ENCODE assay signal across 10 cellular contexts in genomic region chr1:202214089-202214843, GRCh38. TPM values are rescaled to one million over a fixed set of nuclear protein-coding genes. Genes with fewer than 3 reads are reported as not detected.
DNase-seq lines count a peak whose midpoint lies in the region; ATAC-seq lines count a peak whose summit lies in the region.
"Had no signal": no experiment of that assay in that cellular context is flagged by ENCODE, and none has a peak within 500 bp of the region (broad histone marks: within the 10 kb centered on the region; RNA-seq: fewer than 3 reads in every experiment).

No MANE protein-coding gene starts in this region.

- H3K9me3 Mint-ChIP-seq in activated naive CD8-positive, alpha-beta T cell treated with anti-CD3 and anti-CD28 coated beads for 36 hours, result no peaks in the 10 kb centered on the region

- H3K9ac ChIP-seq in iPS-18a (ENCODE audit: low read length), result peak overlapping the region; percentile 11

- H3K27ac Mint-ChIP-seq in activated naive CD8-positive, alpha-beta T cell treated with anti-CD3 and anti-CD28 coated beads for 36 hours, result no peak overlapping the region

- H3K9me3 ChIP-seq in iPS-18a (ENCODE audit: control insufficient read depth, low read depth, low read length), result no peaks in the 10 kb centered on the region

- peaks cover 5% of the 10 kb centered on the region for H3K4me1 Mint-ChIP-seq in activated naive CD8-positive, alpha-beta T cell treated with anti-CD3 and anti-CD28 coated beads for 36 hours

- peaks cover 49% of the 10 kb centered on the region for H3K27me3 Mint-ChIP-seq in activated naive CD8-positive, alpha-beta T cell treated with anti-CD3 and anti-CD28 coated beads for 36 hours

- ATAC-seq in HG02852 (IDR thresholded peaks at IDR 0.05; ENCODE audit: unreplicated experiment), result no peak

- no peaks in the 10 kb centered on the region for H3K4me1 ChIP-seq in iPS-18a (ENCODE audit: control insufficient read depth, low read depth, low read length)

- DNase-seq in DMS53 (lab: John Stamatoyannopoulos, UW) (peak; percentile 75), DMS53 treated with DMSO at 0.1 percent for 48 hours (lab: John Stamatoyannopoulos, UW; ENCODE audit: unreplicated experiment) (no peak), NCI-H2029 treated with DMSO at 0.1 percent for 48 hours (lab: John Stamatoyannopoulos, UW) (no peak)
- no peak for DNase-seq in activated naive CD8-positive, alpha-beta T cell treated with anti-CD3 and anti-CD28 coated beads for 36 hours
- no peak for DNase-seq in stimulated activated CD4-positive, alpha-beta T cell treated with anti-CD3 and anti-CD28 coated beads, Interleukin-12 subunit alpha, Interleukin-12 subunit beta, amount 100 ng/mL, for 4 hours
- DNase-seq: stimulated activated CD4-positive, alpha-beta T cell treated with anti-CD3 and anti-CD28 coated beads, Interleukin-4, amount 100 ng/mL, for 1 hour had no signal

- H3K4me3 ChIP-seq in iPS-18a (ENCODE audit: low read length) (peak overlapping the region; percentile 59), skin epidermis (peak overlapping the region; percentile 0 to 44 (median 8))

- no peaks in the 10 kb centered on the region for H3K36me3 Mint-ChIP-seq in activated naive CD8-positive, alpha-beta T cell treated with anti-CD3 and anti-CD28 coated beads for 36 hours

- H3K36me3 ChIP-seq in iPS-18a (ENCODE audit: control insufficient read depth, low read depth, low read length), result no peaks in the 10 kb centered on the region

- peaks cover 11% of the 10 kb centered on the region for H3K27me3 ChIP-seq in iPS-18a (ENCODE audit: control insufficient read depth, insufficient read depth, low read length)

- peak overlapping the region; percentile 23 for H3K4me3 Mint-ChIP-seq in activated naive CD8-positive, alpha-beta T cell treated with anti-CD3 and anti-CD28 coated beads for 36 hours

- H3K27ac ChIP-seq in iPS-18a (ENCODE audit: low read length), result no peak overlapping the region
- H3K27ac ChIP-seq in skin epidermis, result peak overlapping the region in 3 of 21 experiments; percentile 14 to 35 (median 24)

RNA-seq across cellular contexts. Expression of gene LGR6, which starts 20.7 kb away (rescaled TPM):
- under 1 TPM; 0.06 to 0.22 TPM for total RNA-seq in activated naive CD8-positive, alpha-beta T cell treated with anti-CD3 and anti-CD28 coated beads for 36 hours
- total RNA-seq: glomerular endothelial cell had no signal

RNA-seq across cellular contexts. Expression of gene PTPN7, which starts 53.9 kb away (rescaled TPM):
- total RNA-seq in activated naive CD8-positive, alpha-beta T cell treated with anti-CD3 and anti-CD28 coated beads for 36 hours, result 100 to 1,000 TPM; 317 to 329 TPM
